Comparison of ENCODE assay signal across 8 cellular contexts in the genomic region with DNA sequence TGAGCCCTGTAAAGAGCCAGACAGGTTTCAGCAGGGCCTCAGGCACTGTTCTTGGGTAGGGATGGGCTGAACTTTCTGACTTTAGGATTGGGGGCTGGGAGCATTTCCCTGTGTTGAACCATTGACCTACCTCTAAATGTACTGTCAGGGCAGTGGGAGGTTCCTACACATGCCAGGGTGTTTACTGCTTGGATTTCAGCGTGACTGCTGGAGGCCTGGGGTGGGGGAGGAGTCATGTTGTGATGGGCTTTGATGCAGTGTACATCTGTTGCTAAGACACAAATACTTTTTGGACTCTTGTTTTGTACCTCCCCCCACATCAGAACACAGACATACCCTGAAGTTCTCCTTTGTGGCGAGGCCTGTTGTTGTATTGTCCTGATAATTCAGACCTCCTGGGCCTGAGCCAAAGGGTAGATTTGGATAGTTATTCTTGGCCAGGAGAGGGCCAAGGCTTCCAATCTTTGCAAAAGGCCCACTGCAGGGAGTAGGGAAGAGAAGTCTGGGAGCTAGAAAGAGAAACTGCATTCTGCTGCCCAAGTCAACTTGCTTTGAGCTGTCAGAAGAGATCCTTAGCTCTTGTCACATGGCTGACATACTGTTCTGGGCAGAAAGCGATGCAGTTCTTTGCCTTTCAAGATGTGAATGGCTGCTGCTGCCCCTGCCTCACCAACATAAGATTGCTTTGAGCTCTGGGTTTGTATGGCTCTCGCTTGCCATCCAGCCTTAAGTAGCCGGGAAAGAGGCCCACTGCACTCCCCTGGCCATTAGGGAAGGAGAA. TPM values are rescaled to one million over a fixed set of nuclear protein-coding genes. Genes with fewer than 3 reads are reported as not detected.
DNase-seq lines count a peak whose midpoint lies in the region; ATAC-seq, FAIRE-seq and TF ChIP-seq lines count a peak whose summit lies in the region.

No MANE protein-coding gene starts in this region.

- CTCF ChIA-PET in RWPE1 (lab: Yijun Ruan, JAX) (interaction anchor here (0.9 to 1.1 kb wide), 2 partner anchors 9 to 17 kb away, joined by 3 read pairs; no protein-coding TSS in a partner anchor), endothelial cell of umbilical vein (lab: Charles Lee) (interaction anchor here (0.6 to 6.3 kb wide), 11 partner anchors 8 to 73 kb away, joined by 3 to 64 read pairs (median 5); no protein-coding TSS in a partner anchor)

- dilution Hi-C loops in endothelial cell of umbilical vein (cut with MboI; ENCODE audit: extremely low pct_ligation_motif_present, low sequenced_read_pairs): no loop called here

- peak overlapping the region in 1 of 3 experiments; percentile 25 for H3K4me3 ChIP-seq in endothelial cell of umbilical vein (replicated peaks in 1 of 3; ENCODE audit: insufficient read depth in 1 of 3, low read depth in 1 of 3, low read length in 3 of 3)
- H3K4me3 ChIP-seq in muscle layer of duodenum (ENCODE audit: low read depth in 1 of 2, low read length in 2 of 2): peak overlapping the region; percentile 34 to 48

- no peak for TF ChIP-seq POLR2A in endothelial cell of umbilical vein (IDR thresholded peaks at IDR 0.05; ENCODE audit: low read depth, low read length)

- POLR2A ChIA-PET in RWPE1 (lab: Yijun Ruan, JAX; ENCODE audit: low non-redundant PET): interaction anchor here (0.9 kb wide), 1 partner anchor 26 kb away, joined by 3 read pairs; no protein-coding TSS in a partner anchor
- POLR2A ChIA-PET in endothelial cell of umbilical vein (lab: Charles Lee): no interaction called here

- no peak overlapping the region for H2AFZ ChIP-seq in endothelial cell of umbilical vein (ENCODE audit: low read depth, low read length)

- H3K27me3 ChIP-seq in endothelial cell of umbilical vein (ENCODE audit: control insufficient read depth in 2 of 2, insufficient read depth in 2 of 2, low read length in 2 of 2): no peaks in the 10 kb centered on the region
- H3K27me3 ChIP-seq in muscle layer of duodenum (ENCODE audit: low read depth, low read length): no peaks in the 10 kb centered on the region

- peak; percentile 67 for DNase-seq in RWPE1 (ENCODE audit: low spot score)
- DNase-seq in endothelial cell of umbilical vein (ENCODE audit: low read depth, low spot score): peak; percentile 95
- no peak for DNase-seq in effector memory CD8-positive, alpha-beta T cell
- no peak for DNase-seq in HPDE6-E6E7 (ENCODE audit: extremely low spot score)

- H3K27ac ChIP-seq in RWPE1 (peak overlapping the region; percentile 99), endothelial cell of umbilical vein (ENCODE audit: insufficient read depth, low read depth, low read length) (peak overlapping the region; percentile 62), muscle layer of duodenum (ENCODE audit: low read length) (peak overlapping the region; percentile 99)

- no peaks in the 10 kb centered on the region for H3K9me1 ChIP-seq in endothelial cell of umbilical vein (replicated peaks; ENCODE audit: control insufficient read depth, extremely low read depth, insufficient read depth, low read length)

- FAIRE-seq in G401.6 (lab: Jason Lieb, UNC) (peak; percentile 15), endothelial cell of umbilical vein (lab: Jason Lieb, UNC) (peak; percentile 95)

- H3K4me1 ChIP-seq in endothelial cell of umbilical vein (ENCODE audit: control insufficient read depth, extremely low read depth, insufficient read depth, low read length): peaks cover 49% of the 10 kb centered on the region
- H3K4me1 ChIP-seq in muscle layer of duodenum (ENCODE audit: control insufficient read depth in 1 of 2, insufficient read depth in 2 of 2, low read length in 2 of 2): peaks cover 38 to 66% of the 10 kb centered on the region in 2 donors

- H3K9me3 ChIP-seq in endothelial cell of umbilical vein (replicated peaks; ENCODE audit: control insufficient read depth, insufficient read depth, low read length) (no peaks in the 10 kb centered on the region), muscle layer of duodenum (ENCODE audit: control insufficient read depth in 1 of 2, low read length in 2 of 2) (no peaks in the 10 kb centered on the region)

- H3K9ac ChIP-seq in endothelial cell of umbilical vein (replicated peaks; ENCODE audit: extremely low read depth, insufficient read depth, low read length): peak overlapping the region; percentile 10

- H3K36me3 Mint-ChIP-seq in effector memory CD8-positive, alpha-beta T cell (ENCODE audit: insufficient read depth): peaks cover 29% of the 10 kb centered on the region

- TF ChIP-seq CTCF in RWPE1 (conservative IDR thresholded peaks at IDR 0.05; ENCODE audit: low read depth) (no peak), endothelial cell of umbilical vein (IDR thresholded peaks at IDR 0.05; ENCODE audit: extremely low read depth in 1 of 2, insufficient read depth in 1 of 2, low read depth in 1 of 2, low read length in 2 of 2) (peak in 1 of 2 donors; percentile 7)

- intact Hi-C loops in endothelial cell of umbilical vein (cut with micrococcal nuclease): loop anchor here (1.0 kb wide), 1 partner anchor 22 kb away; no protein-coding TSS in a partner anchor

- BruUV-seq in endothelial cell of umbilical vein (replicated peaks; lab: Mats Ljungman, UMichigan): no TSS peak

- H3K4me3 Mint-ChIP-seq in effector memory CD8-positive, alpha-beta T cell: no peak overlapping the region

- H3K27ac Mint-ChIP-seq in effector memory CD8-positive, alpha-beta T cell: peak overlapping the region in 1 of 2 donors; percentile 77

- peak overlapping the region; percentile 33 for H3K4me2 ChIP-seq in endothelial cell of umbilical vein (ENCODE audit: insufficient read depth, low read length)

- H3K9me3 Mint-ChIP-seq in effector memory CD8-positive, alpha-beta T cell: no peaks in the 10 kb centered on the region

- peaks cover 56 to 70% of the 10 kb centered on the region in 2 donors for H3K4me1 Mint-ChIP-seq in effector memory CD8-positive, alpha-beta T cell (ENCODE audit: low read depth in 2 of 2)

- H3K27me3 Mint-ChIP-seq in effector memory CD8-positive, alpha-beta T cell: no peaks in the 10 kb centered on the region

- no peaks in the 10 kb centered on the region for H4K20me1 ChIP-seq in endothelial cell of umbilical vein (replicated peaks; ENCODE audit: control insufficient read depth, extremely low read depth, insufficient read depth, low read length)

- ATAC-seq in effector memory CD8-positive, alpha-beta T cell (replicated peaks): no peak
- no peak for ATAC-seq in GM21526 (IDR thresholded peaks at IDR 0.05; ENCODE audit: low FRiP score, unreplicated experiment)
- ATAC-seq in HG02759 (IDR thresholded peaks at IDR 0.05; ENCODE audit: unreplicated experiment): no peak

- peaks cover 69% of the 10 kb centered on the region for H3K79me2 ChIP-seq in endothelial cell of umbilical vein (ENCODE audit: control insufficient read depth, insufficient read depth, low read length)

- H3K36me3 ChIP-seq in endothelial cell of umbilical vein (ENCODE audit: control insufficient read depth in 2 of 2, extremely low read depth in 1 of 2, insufficient read depth in 2 of 2, low read length in 2 of 2) (peaks cover 9 to 23% of the 10 kb centered on the region in 2 experiments), muscle layer of duodenum (ENCODE audit: control insufficient read depth in 1 of 2, insufficient read depth in 2 of 2, low read length in 2 of 2) (peaks cover 10 to 45% of the 10 kb centered on the region in 2 donors)

TF ChIP-seq in endothelial cell of umbilical vein, 7 proteins besides CTCF, POLR2A, EP300 and RAD21 (continues in another document):
- TF ChIP-seq MYC (IDR thresholded peaks at IDR 0.05; ENCODE audit: low read depth, low read length): no peak
- TF ChIP-seq EZH2 (IDR thresholded peaks at IDR 0.05; ENCODE audit: borderline replicate concordance, low read depth, low read length, severe bottlenecking): no peak
- TF ChIP-seq FOS (IDR thresholded peaks at IDR 0.05; ENCODE audit: borderline replicate concordance, insufficient read depth, low read length): no peak

RNA-seq across cellular contexts. Expression of gene NFE2L1, which starts 3.7 kb away (rescaled TPM):
- 204 and 236 TPM in 2 replicates for total RNA-seq in endothelial cell of umbilical vein
- polyA plus RNA-seq in endothelial cell of umbilical vein: 187 and 196 TPM in 2 replicates
- 182 and 183 TPM in 2 replicates for polyA plus RNA-seq in endothelial cell of umbilical vein (2011; cell fraction: cytosol; rRNA removed)
- polyA plus RNA-seq in endothelial cell of umbilical vein (2011; cell fraction: nucleus; rRNA removed): 152 and 190 TPM in 2 replicates
- polyA plus RNA-seq in endothelial cell of umbilical vein (2012): 251 and 271 TPM in 2 replicates
- polyA minus RNA-seq in endothelial cell of umbilical vein: 201 and 268 TPM in 2 replicates
- 33.9 TPM for polyA minus RNA-seq in endothelial cell of umbilical vein (2011; cell fraction: cytosol; rRNA and poly(A)+ RNA removed)
- 66.4 and 84.9 TPM in 2 replicates for polyA minus RNA-seq in endothelial cell of umbilical vein (2011; cell fraction: nucleus; rRNA and poly(A)+ RNA removed)

RNA-seq across cellular contexts. Expression of gene COPZ2, which starts 14.3 kb away (rescaled TPM):
- 12.5 and 16.3 TPM in 2 replicates for total RNA-seq in endothelial cell of umbilical vein
- 13.4 and 28.1 TPM in 2 replicates for polyA plus RNA-seq in endothelial cell of umbilical vein
- 14.9 and 16.6 TPM in 2 replicates for polyA plus RNA-seq in endothelial cell of umbilical vein (2011; cell fraction: cytosol; rRNA removed)
- 11.5 and 11.9 TPM in 2 replicates for polyA plus RNA-seq in endothelial cell of umbilical vein (2011; cell fraction: nucleus; rRNA removed)
- polyA plus RNA-seq in endothelial cell of umbilical vein (2012): 31.6 and 51.5 TPM in 2 replicates
- 15.0 and 17.1 TPM in 2 replicates for polyA minus RNA-seq in endothelial cell of umbilical vein
- polyA minus RNA-seq in endothelial cell of umbilical vein (2011; cell fraction: cytosol; rRNA and poly(A)+ RNA removed): not detected
- polyA minus RNA-seq in endothelial cell of umbilical vein (2011; cell fraction: nucleus; rRNA and poly(A)+ RNA removed): 3.7 and 3.8 TPM in 2 replicates

RNA-seq across cellular contexts. Expression of gene CBX1, which starts 49.4 kb away (rescaled TPM):
- total RNA-seq in endothelial cell of umbilical vein: 95.2 and 102 TPM in 2 replicates
- polyA plus RNA-seq in endothelial cell of umbilical vein: 15.0 and 20.4 TPM in 2 replicates
- 52.9 and 55.9 TPM in 2 replicates for polyA plus RNA-seq in endothelial cell of umbilical vein (2011; cell fraction: cytosol; rRNA removed)
- polyA plus RNA-seq in endothelial cell of umbilical vein (2011; cell fraction: nucleus; rRNA removed): 20.2 and 32.9 TPM in 2 replicates
- 98.5 and 129 TPM in 2 replicates for polyA plus RNA-seq in endothelial cell of umbilical vein (2012)
- 20.3 and 24.7 TPM in 2 replicates for polyA minus RNA-seq in endothelial cell of umbilical vein
- 12.7 TPM for polyA minus RNA-seq in endothelial cell of umbilical vein (2011; cell fraction: cytosol; rRNA and poly(A)+ RNA removed)
- polyA minus RNA-seq in endothelial cell of umbilical vein (2011; cell fraction: nucleus; rRNA and poly(A)+ RNA removed): 7.5 and 10.7 TPM in 2 replicates

RNA-seq across cellular contexts. Expression of gene SNX11, which starts 55.7 kb away (rescaled TPM):
- total RNA-seq in endothelial cell of umbilical vein: 23.4 and 26.4 TPM in 2 replicates
- polyA plus RNA-seq in endothelial cell of umbilical vein: 22.0 and 26.2 TPM in 2 replicates
- 19.9 and 20.1 TPM in 2 replicates for polyA plus RNA-seq in endothelial cell of umbilical vein (2011; cell fraction: cytosol; rRNA removed)
- polyA plus RNA-seq in endothelial cell of umbilical vein (2011; cell fraction: nucleus; rRNA removed): 18.2 and 21.7 TPM in 2 replicates
- polyA plus RNA-seq in endothelial cell of umbilical vein (2012): 22.9 and 26.2 TPM in 2 replicates
- 27.7 and 28.1 TPM in 2 replicates for polyA minus RNA-seq in endothelial cell of umbilical vein
- polyA minus RNA-seq in endothelial cell of umbilical vein (2011; cell fraction: cytosol; rRNA and poly(A)+ RNA removed): 10.7 TPM
- polyA minus RNA-seq in endothelial cell of umbilical vein (2011; cell fraction: nucleus; rRNA and poly(A)+ RNA removed): 6.3 and 11.2 TPM in 2 replicates

Comparison
In these comparisons a context has a peak if more than half of its experiments do, and no peak if none do; other contexts are left out.
1. DNase-seq: peak in RWPE1 (single experiment) and endothelial cell of umbilical vein (single experiment); none in effector memory CD8-positive, alpha-beta T cell (0 of 3) and HPDE6-E6E7 (single experiment).
2. Peak in every context shown above with its lines, with median percentiles within 50 percentile points of each other: H3K27ac ChIP-seq.